ENCODE assay signal across 17 cellular contexts in genomic region chr12:2588345-2588744, GRCh38.
A peak's percentile ranks its signal among the peaks of the same experiment; 100 is the strongest.
DNase-seq lines count a peak whose midpoint lies in the region; ATAC-seq and TF ChIP-seq lines count a peak whose summit lies in the region.
"Had no signal": no experiment of that assay in that cellular context is flagged by ENCODE, and none has a peak within 500 bp of the region (broad histone marks: within the 10 kb centered on the region; RNA-seq: fewer than 3 reads in every experiment).

No MANE protein-coding gene starts in this region.

- TF ChIP-seq CTCF in PC-3 (conservative IDR thresholded peaks at IDR 0.05; ENCODE audit: low read depth, low read length) (peak; percentile 14; the same call in 1 of the 2 replicates), foreskin fibroblast (IDR thresholded peaks at IDR 0.05; ENCODE audit: low read depth, low read length) (no peak), coronary artery (IDR thresholded peaks at IDR 0.05) (no peak)

- no peak for ATAC-seq in PC-3
- ATAC-seq: HepG2 had no signal

- peak; percentile 70 for DNase-seq in H7
- no peak for DNase-seq in PC-3
- DNase-seq in foreskin fibroblast = no peak
- no peak for DNase-seq in activated T-cell treated with anti-CD3 and anti-CD28 coated beads for 4 hours
- DNase-seq in GM23248 = no peak
- no peak for DNase-seq in coronary artery (ENCODE audit: low spot score)
- DNase-seq: DMS79 treated with DMSO at 0.1 percent for 48 hours, KBM-7, NCI-H1417, NCI-H187, NCI-H2107, NCI-H510A treated with DMSO at 0.1 percent for 48 hours, NCI-H774, PC-9, SJCRH30 had no signal

- H3K79me2 ChIP-seq in PC-3 (ENCODE audit: low read length) = no peaks in the 10 kb centered on the region
- H3K79me2 ChIP-seq in GM23248 (ENCODE audit: insufficient read depth) = no peaks in the 10 kb centered on the region

- CTCF ChIA-PET in PC-3 (lab: Charles Lee) = no interaction called here

- H3F3A ChIP-seq in PC-3 (ENCODE audit: low read length, unreplicated experiment) (no peaks in the 10 kb centered on the region), GM23248 (ENCODE audit: insufficient read depth) (no peaks in the 10 kb centered on the region)

- no peaks in the 10 kb centered on the region for H4K20me1 ChIP-seq in PC-3 (ENCODE audit: low read length)
- H4K20me1 ChIP-seq in GM23248 (ENCODE audit: insufficient read depth) = no peaks in the 10 kb centered on the region

- POLR2A ChIA-PET in PC-3 (lab: Charles Lee; ENCODE audit: unreplicated experiment) = no interaction called here

- H3K27me3 ChIP-seq in H7 (ENCODE audit: control insufficient read depth, insufficient read depth, low read length) = peaks cover 9% of the 10 kb centered on the region
- H3K27me3 ChIP-seq in PC-3 (ENCODE audit: low read length) = peaks cover 92% of the 10 kb centered on the region
- no peaks in the 10 kb centered on the region for H3K27me3 ChIP-seq in GM23248 (replicated peaks; ENCODE audit: insufficient read depth)

- no TSS peak for BruUV-seq in PC-3 (replicated peaks; lab: Mats Ljungman, UMichigan)

- H3K4me1 ChIP-seq in PC-3 (ENCODE audit: insufficient read depth, low read length) = no peaks in the 10 kb centered on the region
- no peaks in the 10 kb centered on the region for H3K4me1 ChIP-seq in GM23248 (ENCODE audit: insufficient read depth)
- H3K4me1 ChIP-seq: SJCRH30 had no signal

- H3K9me3 ChIP-seq in PC-3 (ENCODE audit: low read length) (no peaks in the 10 kb centered on the region), iPS-18c (ENCODE audit: control insufficient read depth, insufficient read depth, low read length) (peaks cover 3% of the 10 kb centered on the region), GM23248 (ENCODE audit: low read depth) (peaks cover under 1% of the 10 kb centered on the region)

- H2AFZ ChIP-seq in PC-3 (ENCODE audit: low read length) (no peak overlapping the region), GM23248 (no peak overlapping the region)
- H2AFZ ChIP-seq: PC-9 had no signal

- no peak overlapping the region for H3K9ac ChIP-seq in PC-3 (ENCODE audit: low read length)
- no peak overlapping the region for H3K9ac ChIP-seq in GM23248

- no peaks in the 10 kb centered on the region for H3K9me2 ChIP-seq in PC-3 (replicated peaks; ENCODE audit: low read length)
- no peaks in the 10 kb centered on the region for H3K9me2 ChIP-seq in GM23248 (ENCODE audit: insufficient read depth)

- H3K36me3 ChIP-seq in H7 (replicated peaks; ENCODE audit: control insufficient read depth, insufficient read depth, low read length) (no peaks in the 10 kb centered on the region), PC-3 (ENCODE audit: low read depth, low read length) (no peaks in the 10 kb centered on the region), GM23248 (ENCODE audit: low read depth) (peaks cover 23% of the 10 kb centered on the region)
- H3K36me3 ChIP-seq: SJCRH30 had no signal

- intact Hi-C loops in PC-3 (cut with micrococcal nuclease) = no loop called here

- in situ Hi-C loops in GM23248 (cut with MboI) = loop anchor here (25.0 kb wide), 3 partner anchors 526 to 926 kb away; partner anchors contain the start of genes CACNA1C and LRTM2

- no peak overlapping the region for H3K4me2 ChIP-seq in PC-3 (ENCODE audit: low read length)
- no peak overlapping the region for H3K4me2 ChIP-seq in GM23248 (ENCODE audit: unreplicated experiment)
- H3K4me2 ChIP-seq: PC-9 had no signal

- WGBS in GM23248 (ENCODE audit: low coverage in 1 of 2, low lambda C conversion rate in 2 of 2, missing lambda C conversion rate in 2 of 2), 2 experiments = 95 to 97% methylated on average over 7 of the region's 7 CpGs

- H3K27ac ChIP-seq in PC-3 (ENCODE audit: low read length) (no peak overlapping the region), GM23248 (no peak overlapping the region), coronary artery (no peak overlapping the region)
- H3K27ac ChIP-seq: PC-9, SJCRH30 had no signal

- H3K4me3 ChIP-seq in H7 (ENCODE audit: insufficient read depth, low read depth, low read length) (no peak overlapping the region), PC-3 (ENCODE audit: low read length) (no peak overlapping the region), iPS-18c (ENCODE audit: insufficient read depth, low read depth, low read length) (peak overlapping the region; percentile 5; the same call in 1 of the 2 replicates), foreskin fibroblast (ENCODE audit: low read depth in 1 of 2, low read length in 2 of 2) (no peak overlapping the region), GM23248 (no peak overlapping the region), coronary artery (no peak overlapping the region)
- H3K4me3 ChIP-seq: PC-9, SJCRH30 had no signal
